Comparison of ENCODE assay signal across 22 cellular contexts in genomic region chr11:102957953-102958352, GRCh38. TPM values are rescaled to one million over a fixed set of nuclear protein-coding genes. Genes with fewer than 3 reads are reported as not detected.
"Had no signal": no experiment of that assay in that cellular context is flagged by ENCODE, and none has a peak within 500 bp of the region (broad histone marks: within the 10 kb centered on the region; RNA-seq: fewer than 3 reads in every experiment).

No MANE protein-coding gene starts in this region.

- H3K9me3 Mint-ChIP-seq: activated CD4-positive, alpha-beta T cell treated with anti-CD3 and anti-CD28 coated beads, Interleukin-2, amount 10 ng/mL, durations not matched to agents 7 days and 5 days; activated T-helper 2 cell treated with anti-CD3 and anti-CD28 coated beads, Interferon-gamma antibody, Interleukin-2, Interleukin-4, amounts not matched to agents 10 μg/mL and 5 μg/mL and 100 μg/mL, durations not matched to agents 14 hours and 24 hours and 36 hours; effector memory CD8-positive, alpha-beta T cell; nephron had no signal

- H3K4me3 Mint-ChIP-seq: activated CD4-positive, alpha-beta T cell treated with anti-CD3 and anti-CD28 coated beads, Interleukin-2, amount 10 ng/mL, durations not matched to agents 7 days and 5 days; effector memory CD8-positive, alpha-beta T cell; nephron had no signal

- H3K27ac ChIP-seq: adrenal gland, body of pancreas, prostate gland, suprapubic skin, upper lobe of left lung had no signal

- H3K4me1 ChIP-seq: adrenal gland, body of pancreas, prostate gland, suprapubic skin, upper lobe of left lung had no signal

- H3K4me3 ChIP-seq: adrenal gland, body of pancreas, prostate gland, suprapubic skin, upper lobe of left lung had no signal

- DNase-seq: activated CD4-positive, alpha-beta T cell treated with anti-CD3 and anti-CD28 coated beads, Interleukin-2, amount 10 ng/mL, durations not matched to agents 7 days and 5 days; activated CD4-positive, CD25-positive, alpha-beta regulatory T cell; activated naive CD4-positive, alpha-beta T cell treated with anti-CD3 and anti-CD28 coated beads, Interleukin-2, amount 50 U/mL, for 16 hours; activated T-cell treated with anti-CD3 and anti-CD28 coated beads for 4 hours; adrenal gland; body of pancreas; effector memory CD8-positive, alpha-beta T cell; erythroblast; head of caudate nucleus; mesenchymal stem cell; occipital lobe; stimulated activated CD4-positive, alpha-beta T cell treated with anti-CD3 and anti-CD28 coated beads, Interleukin-12 subunit alpha, Interleukin-12 subunit beta, amount 100 ng/mL, for 4 hours; stimulated activated naive CD4-positive, alpha-beta T cell treated with Interleukin-2 at 50 U/mL for 16 hours; upper lobe of left lung had no signal

- H3K27ac Mint-ChIP-seq: activated CD4-positive, alpha-beta T cell treated with anti-CD3 and anti-CD28 coated beads, Interleukin-2, amount 10 ng/mL, durations not matched to agents 7 days and 5 days; activated T-helper 2 cell treated with anti-CD3 and anti-CD28 coated beads, Interferon-gamma antibody, Interleukin-2, Interleukin-4, amounts not matched to agents 10 μg/mL and 5 μg/mL and 100 μg/mL, durations not matched to agents 14 hours and 24 hours and 36 hours; effector memory CD8-positive, alpha-beta T cell; nephron had no signal

- ATAC-seq: body of pancreas; effector memory CD8-positive, alpha-beta T cell; left lobe of liver; sciatic nerve had no signal

- H3K27me3 ChIP-seq: adrenal gland, body of pancreas, suprapubic skin, upper lobe of left lung had no signal

- H3K9me3 ChIP-seq: adrenal gland, body of pancreas, prostate gland, suprapubic skin, upper lobe of left lung had no signal

- H3K4me1 Mint-ChIP-seq: activated CD4-positive, alpha-beta T cell treated with anti-CD3 and anti-CD28 coated beads, Interleukin-2, amount 10 ng/mL, durations not matched to agents 7 days and 5 days had no signal

- H3K36me3 ChIP-seq: adrenal gland, prostate gland, suprapubic skin, upper lobe of left lung had no signal

RNA-seq across cellular contexts. Expression of gene MMP13, which starts 2.4 kb away (rescaled TPM):
- total RNA-seq: activated CD4-positive, alpha-beta T cell treated with anti-CD3 and anti-CD28 coated beads, Interleukin-2, amount 10 ng/mL, durations not matched to agents 7 days and 5 days; activated CD8-positive, alpha-beta memory T cell treated with anti-CD3 and anti-CD28 coated beads for 36 hours; activated T-helper 2 cell treated with anti-CD3 and anti-CD28 coated beads, Interferon-gamma antibody, Interleukin-2, Interleukin-4, amounts not matched to agents 10 μg/mL and 5 μg/mL and 100 μg/mL, durations not matched to agents 14 hours and 24 hours and 36 hours; adrenal gland; body of pancreas; left lobe of liver; occipital lobe; sciatic nerve; T-helper 2 cell treated with Interferon-gamma antibody and Interleukin-4, amounts not matched to agents 100 ng/mL and 5 ng/mL, for 36 hours had no signal
- polyA plus RNA-seq: adrenal gland had no signal
